Comparison of ENCODE assay signal across 10 cellular contexts in the genomic region with DNA sequence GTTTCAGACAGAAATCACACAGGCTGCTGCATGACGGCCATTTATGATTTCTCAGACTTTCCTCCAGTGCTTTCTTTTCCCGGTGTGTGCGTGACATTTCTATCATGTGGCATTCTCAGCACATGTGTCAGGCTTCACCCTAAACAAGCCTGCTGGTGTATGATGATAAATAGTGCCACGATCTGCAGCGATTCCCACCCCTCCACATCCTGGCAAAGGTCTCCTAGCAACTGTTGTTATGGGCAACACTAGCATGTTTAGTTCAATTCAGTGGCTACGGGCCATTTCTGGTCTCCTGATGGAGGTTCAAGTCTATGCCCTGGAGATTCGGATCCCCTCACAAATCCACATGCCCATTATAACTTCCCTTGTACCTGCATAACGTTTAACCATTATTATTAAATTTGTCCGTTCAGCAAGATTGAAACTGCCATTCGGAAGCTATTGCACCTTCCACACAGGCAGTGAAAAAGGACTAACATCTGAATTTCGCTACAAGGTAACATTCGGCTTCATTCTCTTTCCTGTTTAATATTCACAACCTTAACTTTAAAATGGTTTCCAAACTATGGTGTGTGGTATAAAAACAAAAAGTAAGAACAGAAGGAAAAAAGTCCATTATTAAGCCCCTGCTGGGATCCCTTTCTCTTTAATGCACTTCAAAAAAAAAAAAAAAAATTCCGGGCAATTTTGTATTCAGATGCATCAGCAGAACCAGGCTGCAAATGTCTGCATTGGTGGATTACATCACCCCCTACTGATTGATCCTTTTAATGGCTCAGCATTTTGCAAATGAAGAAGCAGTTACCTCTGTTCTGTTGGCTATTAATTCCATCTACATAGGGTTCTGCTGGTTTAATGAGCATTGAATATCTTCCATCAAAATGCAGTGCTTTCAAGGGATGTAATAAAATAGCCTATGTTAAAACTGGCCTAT.
DNase-seq lines count a peak whose midpoint lies in the region; ATAC-seq, FAIRE-seq and TF ChIP-seq lines count a peak whose summit lies in the region.
"Had no signal": no experiment of that assay in that cellular context is flagged by ENCODE, and none has a peak within 500 bp of the region (broad histone marks: within the 10 kb centered on the region; RNA-seq: fewer than 3 reads in every experiment).

No MANE protein-coding gene starts in this region.

- POLR2A ChIA-PET in K562 (lab: Yijun Ruan, JAX) = interaction anchor here (0.7 kb wide), 1 partner anchor 24 kb away, joined by 3 read pairs; no protein-coding TSS in a partner anchor

- H4K20me1 ChIP-seq in K562 (replicated peaks; ENCODE audit: control insufficient read depth, insufficient read depth, low read length) (no peaks in the 10 kb centered on the region), neural cell (ENCODE audit: insufficient read depth) (no peaks in the 10 kb centered on the region)

- intact Hi-C loops in K562 (cut with micrococcal nuclease) = no loop called here

- FAIRE-seq in K562 (lab: Jason Lieb, UNC) = no peak

- H3K4me2 ChIP-seq in K562 (ENCODE audit: insufficient read depth, low read length) (no peak overlapping the region), neural cell (ENCODE audit: low read length) (peak overlapping the region; percentile 72)

- BruUV-seq in K562 (replicated peaks; lab: Mats Ljungman, UMichigan) = no TSS peak

- H3K27ac ChIP-seq in K562 (ENCODE audit: extremely low read depth, low read depth, low read length) (no peak overlapping the region), neural cell (ENCODE audit: low read length) (peak overlapping the region; percentile 91)

- H3K79me2 ChIP-seq in K562 (ENCODE audit: control insufficient read depth, insufficient read depth, low read length) = no peaks in the 10 kb centered on the region
- no peaks in the 10 kb centered on the region for H3K79me2 ChIP-seq in neural cell (replicated peaks; ENCODE audit: insufficient read depth, low read length)

- TF ChIP-seq RAD21 in K562 (CRISPR knock-in tag; conservative IDR thresholded peaks at IDR 0.05 in 1 of 2, IDR thresholded peaks at IDR 0.05 in 1 of 2) (no peak), neural cell (conservative IDR thresholded peaks at IDR 0.05) (peak; percentile 73)

- no peak for ATAC-seq in K562
- no peak for ATAC-seq in GM21576 (IDR thresholded peaks at IDR 0.05; ENCODE audit: unreplicated experiment)
- ATAC-seq: right cardiac atrium had no signal

- in situ Hi-C loops in K562 (cut with MboI) = no loop called here

- TF ChIP-seq CTCF in LNCAP (IDR thresholded peaks at IDR 0.05) = peak; percentile 15; the same call in 1 of the 2 replicates
- peak in 1 of 3 experiments; percentile 27; a peak in 2 of 6 replicates for TF ChIP-seq CTCF in K562 (IDR thresholded peaks at IDR 0.05 in 2 of 3, conservative IDR thresholded peaks at IDR 0.05 in 1 of 3; ENCODE audit: insufficient read depth in 2 of 3, low read depth in 1 of 3, low read length in 3 of 3)
- peak; percentile 71 for TF ChIP-seq CTCF in neural cell (IDR thresholded peaks at IDR 0.05; ENCODE audit: poor library complexity, severe bottlenecking)

- H3K9me1 ChIP-seq in K562 (ENCODE audit: control insufficient read depth, insufficient read depth, low read length) = no peaks in the 10 kb centered on the region

- no peak for TF ChIP-seq POLR2A in K562 (conservative IDR thresholded peaks at IDR 0.05)

- no peaks in the 10 kb centered on the region for H3K36me3 ChIP-seq in K562 (ENCODE audit: control insufficient read depth, insufficient read depth, low read length)
- no peaks in the 10 kb centered on the region for H3K36me3 ChIP-seq in neural cell (ENCODE audit: insufficient read depth, low read length)

- no peaks in the 10 kb centered on the region for H3K9me2 ChIP-seq in neural cell (ENCODE audit: insufficient read depth, low read length)

- no peak overlapping the region for H2AFZ ChIP-seq in K562 (ENCODE audit: low read depth, low read length)
- peak overlapping the region; percentile 28 for H2AFZ ChIP-seq in neural cell (ENCODE audit: low read depth, low read length)

- CTCF ChIA-PET in K562 (lab: Yijun Ruan, JAX; ENCODE audit: low intra/inter-chr PET ratio) = no interaction called here

- H3K9me3 ChIP-seq in K562 (replicated peaks; ENCODE audit: control insufficient read depth, insufficient read depth, low read depth, low read length) = no peaks in the 10 kb centered on the region
- no peaks in the 10 kb centered on the region for H3K9me3 ChIP-seq in neural cell (ENCODE audit: low read length)

- TF ChIP-seq EP300 in K562 (IDR thresholded peaks at IDR 0.05; ENCODE audit: low read length) = no peak
- peak; percentile 90 for TF ChIP-seq EP300 in neural cell (conservative IDR thresholded peaks at IDR 0.05; ENCODE audit: poor library complexity, severe bottlenecking)

- H3K9ac ChIP-seq in K562 (ENCODE audit: insufficient read depth in 1 of 2, low read depth in 2 of 2, low read length in 2 of 2) = no peak overlapping the region
- H3K9ac ChIP-seq in neural cell (ENCODE audit: low read length) = peak overlapping the region; percentile 55

- WGBS in K562 (ENCODE audit: insufficient coverage, low coverage, missing lambda C conversion rate) = under 1% methylated on average over 13 of the region's 13 CpGs

- H3K4me3 ChIP-seq in K562 (no peak overlapping the region), neural cell (ENCODE audit: low read length) (peak overlapping the region; percentile 60)

- H3K27me3 ChIP-seq in K562 (ENCODE audit: control insufficient read depth in 2 of 2, insufficient read depth in 2 of 2, low read length in 2 of 2) = peaks cover 7 to 24% of the 10 kb centered on the region in 2 experiments; a peak in 4 of 5 replicates
- no peaks in the 10 kb centered on the region for H3K27me3 ChIP-seq in neural cell (ENCODE audit: insufficient read depth, low read depth, low read length)

- no peaks in the 10 kb centered on the region for H3K4me1 ChIP-seq in K562 (replicated peaks in 1 of 2; ENCODE audit: control insufficient read depth in 2 of 2, insufficient read depth in 2 of 2, low read length in 2 of 2)

- no peaks in the 10 kb centered on the region for H3F3A ChIP-seq in neural cell (ENCODE audit: insufficient read depth, low read length, poor library complexity, severe bottlenecking)

- peak; percentile 19 for DNase-seq in EH (ENCODE audit: low read depth)
- no peak for DNase-seq in K562 (ENCODE audit: extremely low read depth in 1 of 4, low spot score in 3 of 4)
- DNase-seq in NCI-H2107 treated with DMSO at 0.1 percent for 48 hours (lab: John Stamatoyannopoulos, UW; ENCODE audit: unreplicated experiment) = no peak
- DNase-seq in activated effector memory CD4-positive, alpha-beta T cell treated with Interleukin-2 at 50 U/mL for 16 hours = no peak
- DNase-seq: activated CD4-positive, alpha-beta T cell treated with anti-CD3 and anti-CD28 coated beads, Interleukin-2, amount 50 U/mL, for 48 hours; cortex of kidney; right cardiac atrium had no signal

TF ChIP-seq in K562, 482 proteins besides CTCF, POLR2A, EP300 and RAD21 (continues in another document):
- TF ChIP-seq FOXA3 (CRISPR knock-in tag; conservative IDR thresholded peaks at IDR 0.05 in 1 of 2, IDR thresholded peaks at IDR 0.05 in 1 of 2) (no peak), RCOR1 (IDR thresholded peaks at IDR 0.05; ENCODE audit: borderline replicate concordance in 1 of 2, low read depth in 2 of 2, low read length in 2 of 2) (no peak), ESRRA (IDR thresholded peaks at IDR 0.05; ENCODE audit: borderline replicate concordance, low read depth) (no peak), YY1 (IDR thresholded peaks at IDR 0.05; ENCODE audit: borderline replicate concordance in 1 of 3, control insufficient read depth in 1 of 3, extremely low read depth in 1 of 3, insufficient read depth in 3 of 3, insufficient read length in 1 of 3, insufficient replicate concordance in 2 of 3, low read depth in 1 of 3, low read length in 2 of 3) (no peak), MYNN (IDR thresholded peaks at IDR 0.05) (peak; percentile 80), MYNN (CRISPR knock-in tag; IDR thresholded peaks at IDR 0.05) (no peak), TSC22D4 (tag; IDR thresholded peaks at IDR 0.05) (no peak), HOMEZ (CRISPR knock-in tag; IDR thresholded peaks at IDR 0.05) (no peak)

TF ChIP-seq in neural cell, 6 proteins besides CTCF, POLR2A, EP300 and RAD21:
- TF ChIP-seq SMC3 (conservative IDR thresholded peaks at IDR 0.05; ENCODE audit: poor library complexity) (peak; percentile 65), TAF1 (IDR thresholded peaks at IDR 0.05; ENCODE audit: low read depth) (no peak), POLR2AphosphoS5 (IDR thresholded peaks at IDR 0.05) (peak; percentile 85), EZH2 (IDR thresholded peaks at IDR 0.05; ENCODE audit: borderline replicate concordance, insufficient read depth, low read length, poor library complexity, severe bottlenecking) (no peak), MXI1 (conservative IDR thresholded peaks at IDR 0.05; ENCODE audit: poor library complexity, severe bottlenecking) (peak; percentile 98)
- TF ChIP-seq, protein P1, sequence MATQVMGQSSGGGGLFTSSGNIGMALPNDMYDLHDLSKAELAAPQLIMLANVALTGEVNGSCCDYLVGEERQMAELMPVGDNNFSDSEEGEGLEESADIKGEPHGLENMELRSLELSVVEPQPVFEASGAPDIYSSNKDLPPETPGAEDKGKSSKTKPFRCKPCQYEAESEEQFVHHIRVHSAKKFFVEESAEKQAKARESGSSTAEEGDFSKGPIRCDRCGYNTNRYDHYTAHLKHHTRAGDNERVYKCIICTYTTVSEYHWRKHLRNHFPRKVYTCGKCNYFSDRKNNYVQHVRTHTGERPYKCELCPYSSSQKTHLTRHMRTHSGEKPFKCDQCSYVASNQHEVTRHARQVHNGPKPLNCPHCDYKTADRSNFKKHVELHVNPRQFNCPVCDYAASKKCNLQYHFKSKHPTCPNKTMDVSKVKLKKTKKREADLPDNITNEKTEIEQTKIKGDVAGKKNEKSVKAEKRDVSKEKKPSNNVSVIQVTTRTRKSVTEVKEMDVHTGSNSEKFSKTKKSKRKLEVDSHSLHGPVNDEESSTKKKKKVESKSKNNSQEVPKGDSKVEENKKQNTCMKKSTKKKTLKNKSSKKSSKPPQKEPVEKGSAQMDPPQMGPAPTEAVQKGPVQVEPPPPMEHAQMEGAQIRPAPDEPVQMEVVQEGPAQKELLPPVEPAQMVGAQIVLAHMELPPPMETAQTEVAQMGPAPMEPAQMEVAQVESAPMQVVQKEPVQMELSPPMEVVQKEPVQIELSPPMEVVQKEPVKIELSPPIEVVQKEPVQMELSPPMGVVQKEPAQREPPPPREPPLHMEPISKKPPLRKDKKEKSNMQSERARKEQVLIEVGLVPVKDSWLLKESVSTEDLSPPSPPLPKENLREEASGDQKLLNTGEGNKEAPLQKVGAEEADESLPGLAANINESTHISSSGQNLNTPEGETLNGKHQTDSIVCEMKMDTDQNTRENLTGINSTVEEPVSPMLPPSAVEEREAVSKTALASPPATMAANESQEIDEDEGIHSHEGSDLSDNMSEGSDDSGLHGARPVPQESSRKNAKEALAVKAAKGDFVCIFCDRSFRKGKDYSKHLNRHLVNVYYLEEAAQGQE (IDR thresholded peaks at IDR 0.05; ENCODE audit: borderline replicate concordance) = peak; percentile 78
